ENCODE assay signal across 20 cellular contexts in genomic region chr6:88997365-88997764, GRCh38. TPM values are rescaled to one million over a fixed set of nuclear protein-coding genes. Genes with fewer than 3 reads are reported as not detected.
DNase-seq lines count a peak whose midpoint lies in the region; ATAC-seq, FAIRE-seq and TF ChIP-seq lines count a peak whose summit lies in the region.
"Had no signal": no experiment of that assay in that cellular context is flagged by ENCODE, and none has a peak within 500 bp of the region (broad histone marks: within the 10 kb centered on the region; RNA-seq: fewer than 3 reads in every experiment).

No MANE protein-coding gene starts in this region.

- H3K79me2 ChIP-seq in GM23338 (replicated peaks; ENCODE audit: insufficient read depth) = no peaks in the 10 kb centered on the region

- peaks cover 17% of the 10 kb centered on the region for H3K4me1 ChIP-seq in BLaER1
- H3K4me1 ChIP-seq in GM23338 (ENCODE audit: insufficient read depth) = no peaks in the 10 kb centered on the region
- H3K4me1 ChIP-seq in Peyer's patch = no peaks in the 10 kb centered on the region
- H3K4me1 ChIP-seq: Caco-2 had no signal

- H4K20me1 ChIP-seq in BLaER1 (no peaks in the 10 kb centered on the region), GM23338 (replicated peaks; ENCODE audit: insufficient read depth) (no peaks in the 10 kb centered on the region)

- H3K27me3 Mint-ChIP-seq in GM23338 (ENCODE audit: insufficient read depth, low read depth, poor library complexity) = peaks cover 3% of the 10 kb centered on the region
- H3K27me3 Mint-ChIP-seq: B cell, IgD-negative memory B cell had no signal

- H3K9me2 ChIP-seq in GM23338 (ENCODE audit: insufficient read depth) = no peaks in the 10 kb centered on the region

- no peak overlapping the region for H3K27ac Mint-ChIP-seq in GM23338
- H3K27ac Mint-ChIP-seq: B cell; CD4-positive, alpha-beta T cell had no signal

- H3K27me3 ChIP-seq in BLaER1 (no peaks in the 10 kb centered on the region), GM23338 (ENCODE audit: insufficient read depth) (no peaks in the 10 kb centered on the region), bronchial epithelial cell (ENCODE audit: control insufficient read depth, insufficient read depth, low read length) (no peaks in the 10 kb centered on the region), Peyer's patch (no peaks in the 10 kb centered on the region)

- H3K36me3 Mint-ChIP-seq in GM23338 (ENCODE audit: low read depth) = no peaks in the 10 kb centered on the region
- H3K36me3 Mint-ChIP-seq: IgD-negative memory B cell had no signal

- no peak for ATAC-seq in GM23338
- no peak for ATAC-seq in GM21526 (IDR thresholded peaks at IDR 0.05; ENCODE audit: low FRiP score, unreplicated experiment)
- ATAC-seq: HepG2 had no signal

- H3K9ac ChIP-seq in BLaER1 = no peak overlapping the region

- DNase-seq in GM23338 (ENCODE audit: low spot score) (no peak), NB4 (ENCODE audit: low read depth) (peak; percentile 50), bronchial epithelial cell (ENCODE audit: low read depth) (no peak), Peyer's patch (no peak)
- no peak for DNase-seq in NK-92 treated with Interleukin-12 subunit alpha and Interleukin-12 subunit beta, amount 100 ng/mL, for 24 hours (lab: John Stamatoyannopoulos, UW)
- DNase-seq: 8988T; Caco-2; CD4-positive, alpha-beta T cell; GDM1; GOT3; H7 had no signal

- no peak for TF ChIP-seq POLR2A in NB4 (IDR thresholded peaks at IDR 0.05; ENCODE audit: extremely low read depth, insufficient read length)
- no peak for TF ChIP-seq POLR2A in Peyer's patch (IDR thresholded peaks at IDR 0.05)

- no peak overlapping the region for H3K4me3 ChIP-seq in BLaER1
- no peak overlapping the region for H3K4me3 ChIP-seq in GM23338
- H3K4me3 ChIP-seq in NB4 (ENCODE audit: low read depth, low read length) = no peak overlapping the region
- no peak overlapping the region for H3K4me3 ChIP-seq in bronchial epithelial cell (ENCODE audit: low read depth, low read length)
- no peak overlapping the region for H3K4me3 ChIP-seq in Peyer's patch

- H3F3A ChIP-seq in GM23338 (replicated peaks; ENCODE audit: low read depth) = no peaks in the 10 kb centered on the region

- no peak overlapping the region for H3K4me3 Mint-ChIP-seq in GM23338
- H3K4me3 Mint-ChIP-seq: B cell; CD4-positive, alpha-beta T cell; IgD-negative memory B cell had no signal

- peaks cover 11% of the 10 kb centered on the region for H3K4me1 Mint-ChIP-seq in GM23338

- no peaks in the 10 kb centered on the region for H3K36me3 ChIP-seq in BLaER1
- no peaks in the 10 kb centered on the region for H3K36me3 ChIP-seq in GM23338 (ENCODE audit: insufficient read depth)
- H3K36me3 ChIP-seq in bronchial epithelial cell (ENCODE audit: control insufficient read depth, insufficient read depth, low read length) = no peaks in the 10 kb centered on the region
- no peaks in the 10 kb centered on the region for H3K36me3 ChIP-seq in Peyer's patch

- H2AFZ ChIP-seq in GM23338 = peak overlapping the region; percentile 70; the same call in 1 of the 2 replicates

- H3K9me3 ChIP-seq in BLaER1 (no peaks in the 10 kb centered on the region), Peyer's patch (no peaks in the 10 kb centered on the region)
- H3K9me3 ChIP-seq: Caco-2 had no signal

- TF ChIP-seq CTCF in GM23338 (conservative IDR thresholded peaks at IDR 0.05; ENCODE audit: low read depth in 2 of 2) = no peak
- TF ChIP-seq CTCF in NB4 (IDR thresholded peaks at IDR 0.05; ENCODE audit: low read depth, low read length) = no peak
- TF ChIP-seq CTCF in bronchial epithelial cell (IDR thresholded peaks at IDR 0.05; ENCODE audit: insufficient read depth, low read length, severe bottlenecking) = no peak
- TF ChIP-seq CTCF in Peyer's patch (IDR thresholded peaks at IDR 0.05) = no peak

- peak; percentile 84 for FAIRE-seq in bronchial epithelial cell (lab: Jason Lieb, UNC)
- FAIRE-seq: D721Med, GM12892, GM18507, HepG2 had no signal

- H3K27ac ChIP-seq in BLaER1 = no peak overlapping the region
- no peak overlapping the region for H3K27ac ChIP-seq in GM23338 (ENCODE audit: low read depth)
- no peak overlapping the region for H3K27ac ChIP-seq in Peyer's patch
- H3K27ac ChIP-seq: C4-2B had no signal

- H3K4me2 ChIP-seq in BLaER1 (peak overlapping the region; percentile 48), GM23338 (no peak overlapping the region)

- H3K9me3 Mint-ChIP-seq in GM23338 = no peaks in the 10 kb centered on the region
- H3K9me3 Mint-ChIP-seq: CD4-positive, alpha-beta T cell had no signal

TF ChIP-seq in GM23338, 12 proteins besides CTCF, POLR2A, EP300 and RAD21 (continues in another document):
- TF ChIP-seq ETS1 (IDR thresholded peaks at IDR 0.05) (no peak), ZNF114 (CRISPR knock-in tag; IDR thresholded peaks at IDR 0.05) (no peak), JUNB (IDR thresholded peaks at IDR 0.05; ENCODE audit: unreplicated experiment) (no peak), NANOG (IDR thresholded peaks at IDR 0.05; ENCODE audit: borderline replicate concordance) (no peak), EZH2 (IDR thresholded peaks at IDR 0.05; ENCODE audit: low read depth, unreplicated experiment) (no peak), ZNF462 (CRISPR knock-in tag; IDR thresholded peaks at IDR 0.05) (no peak), EZH2phosphoT487 (IDR thresholded peaks at IDR 0.05; ENCODE audit: unreplicated experiment) (no peak), STAT1 (IDR thresholded peaks at IDR 0.05; ENCODE audit: unreplicated experiment) (no peak)

RNA-seq across cellular contexts. Expression of gene RNGTT, which starts 33.9 kb away (rescaled TPM):
- 29.2 and 30.7 TPM in 2 replicates for total RNA-seq in GM23338 (2014; rRNA removed; shearing (Covaris generic))
- polyA plus RNA-seq in GM23338 (2016; fragmentation: Nextera tagmentation; extraction: Ambion mirVana) = 10.8 and 11.2 TPM in 2 replicates
- total RNA-seq in bronchial epithelial cell (19.7 and 20.8 TPM in 2 replicates), Peyer's patch (10 to 100 TPM; 12.7 to 44.6 (median 18.5) TPM)
